In genomic region chr6:130178692-130179091, GRCh38 we compare ENCODE assay signal across 11 cellular contexts. TPM values are rescaled to one million over a fixed set of nuclear protein-coding genes. Genes with fewer than 3 reads are reported as not detected.
DNase-seq lines count a peak whose midpoint lies in the region; FAIRE-seq and TF ChIP-seq lines count a peak whose summit lies in the region.
"Had no signal": no experiment of that assay in that cellular context is flagged by ENCODE, and none has a peak within 500 bp of the region (broad histone marks: within the 10 kb centered on the region; RNA-seq: fewer than 3 reads in every experiment).

No MANE protein-coding gene starts in this region.

- POLR2A ChIA-PET in endothelial cell of umbilical vein (lab: Charles Lee) = no interaction called here

- H3K4me2 ChIP-seq in endothelial cell of umbilical vein (ENCODE audit: insufficient read depth, low read length) = no peak overlapping the region

- dilution Hi-C loops in endothelial cell of umbilical vein (cut with MboI; ENCODE audit: extremely low pct_ligation_motif_present, low sequenced_read_pairs) = no loop called here

- H3K9me1 ChIP-seq in endothelial cell of umbilical vein (replicated peaks; ENCODE audit: control insufficient read depth, extremely low read depth, insufficient read depth, low read length) = no peaks in the 10 kb centered on the region

- H4K20me1 ChIP-seq in endothelial cell of umbilical vein (replicated peaks; ENCODE audit: control insufficient read depth, extremely low read depth, insufficient read depth, low read length) = no peaks in the 10 kb centered on the region

- no peak overlapping the region for H3K9ac ChIP-seq in endothelial cell of umbilical vein (replicated peaks; ENCODE audit: extremely low read depth, insufficient read depth, low read length)

- no peak overlapping the region for H3K27ac ChIP-seq in endothelial cell of umbilical vein (ENCODE audit: insufficient read depth, low read depth, low read length)
- peak overlapping the region; percentile 87 for H3K27ac ChIP-seq in mesodermal cell (ENCODE audit: low read depth, low read length, severe bottlenecking)
- no peak overlapping the region for H3K27ac ChIP-seq in ovary

- intact Hi-C loops in endothelial cell of umbilical vein (cut with micrococcal nuclease) = no loop called here
- intact Hi-C loops in ovary (cut with DNase I) = no loop called here

- TF ChIP-seq EP300 in ovary (IDR thresholded peaks at IDR 0.05) = no peak

- DNase-seq in Caki2 (ENCODE audit: low read depth) = peak; percentile 47
- peak; percentile 75 for DNase-seq in MG63
- DNase-seq in endothelial cell of umbilical vein (ENCODE audit: low read depth, low spot score) = no peak
- no peak for DNase-seq in NCI-H2029 (lab: John Stamatoyannopoulos, UW)
- DNase-seq in stimulated activated CD4-positive, alpha-beta T cell treated with anti-CD3 and anti-CD28 coated beads, Interleukin-12 subunit alpha, Interleukin-12 subunit beta, amount 100 ng/mL, for 4 hours = no peak
- DNase-seq in ovary = no peak
- no peak for DNase-seq in ureter (ENCODE audit: low spot score)
- DNase-seq: DMS79; effector memory CD4-positive, alpha-beta T cell; NCI-H1436 had no signal

- H3K4me1 ChIP-seq in endothelial cell of umbilical vein (ENCODE audit: control insufficient read depth, extremely low read depth, insufficient read depth, low read length) (no peaks in the 10 kb centered on the region), mesodermal cell (ENCODE audit: control insufficient read depth, insufficient read depth, low read length, poor library complexity, severe bottlenecking) (no peaks in the 10 kb centered on the region), ovary (ENCODE audit: insufficient read depth) (no peaks in the 10 kb centered on the region)

- H3K79me2 ChIP-seq in endothelial cell of umbilical vein (ENCODE audit: control insufficient read depth, insufficient read depth, low read length) = no peaks in the 10 kb centered on the region

- BruUV-seq in endothelial cell of umbilical vein (replicated peaks; lab: Mats Ljungman, UMichigan) = no TSS peak

- H3K36me3 ChIP-seq in MG63 (no peaks in the 10 kb centered on the region), endothelial cell of umbilical vein (ENCODE audit: control insufficient read depth in 2 of 2, extremely low read depth in 1 of 2, insufficient read depth in 2 of 2, low read length in 2 of 2) (no peaks in the 10 kb centered on the region), mesodermal cell (ENCODE audit: control insufficient read depth, insufficient read depth, low read length) (no peaks in the 10 kb centered on the region), ovary (no peaks in the 10 kb centered on the region)

- H3K9me3 ChIP-seq in MG63 = no peaks in the 10 kb centered on the region
- no peaks in the 10 kb centered on the region for H3K9me3 ChIP-seq in endothelial cell of umbilical vein (replicated peaks; ENCODE audit: control insufficient read depth, insufficient read depth, low read length)
- no peaks in the 10 kb centered on the region for H3K9me3 ChIP-seq in mesodermal cell (ENCODE audit: control insufficient read depth, low read length)
- no peaks in the 10 kb centered on the region for H3K9me3 ChIP-seq in ovary

- no peak for TF ChIP-seq CTCF in endothelial cell of umbilical vein (IDR thresholded peaks at IDR 0.05; ENCODE audit: extremely low read depth in 1 of 2, insufficient read depth in 1 of 2, low read depth in 1 of 2, low read length in 2 of 2)
- TF ChIP-seq CTCF in ovary (IDR thresholded peaks at IDR 0.05) = no peak

- WGBS in mesodermal cell (ENCODE audit: insufficient coverage in 2 of 2), 2 experiments = no CpG with 5 or more reads among the region's 1 CpG
- 91 to 100% (median 95%) methylated on average over 1 of the region's 1 CpG for WGBS in ovary, 3 donors

- no peak overlapping the region for H2AFZ ChIP-seq in endothelial cell of umbilical vein (ENCODE audit: low read depth, low read length)

- H3K4me3 ChIP-seq in MG63 (no peak overlapping the region), endothelial cell of umbilical vein (replicated peaks in 1 of 3; ENCODE audit: insufficient read depth in 1 of 3, low read depth in 1 of 3, low read length in 3 of 3) (no peak overlapping the region), mesodermal cell (ENCODE audit: extremely low read depth, insufficient read depth, low read length, poor library complexity, severe bottlenecking) (no peak overlapping the region), ovary (no peak overlapping the region)

- CTCF ChIA-PET in endothelial cell of umbilical vein (lab: Charles Lee) = interaction anchor here (1.2 to 1.4 kb wide), 3 partner anchors 9 to 12 kb away, joined by 3 to 4 read pairs (median 3); no protein-coding TSS in a partner anchor

- TF ChIP-seq POLR2A in endothelial cell of umbilical vein (IDR thresholded peaks at IDR 0.05; ENCODE audit: low read depth, low read length) (no peak), ovary (IDR thresholded peaks at IDR 0.05) (no peak)

- no peaks in the 10 kb centered on the region for H3K27me3 ChIP-seq in MG63
- peaks cover 0 to 2% of the 10 kb centered on the region in 2 experiments for H3K27me3 ChIP-seq in endothelial cell of umbilical vein (ENCODE audit: control insufficient read depth in 2 of 2, insufficient read depth in 2 of 2, low read length in 2 of 2)
- H3K27me3 ChIP-seq in ovary = no peaks in the 10 kb centered on the region

- FAIRE-seq in endothelial cell of umbilical vein (lab: Jason Lieb, UNC) = no peak

- in situ Hi-C loops in Caki2 (cut with HindIII; ENCODE audit: low pct_unique_long_range_greater_than_20kb, low sequenced_read_pairs) = no loop called here

TF ChIP-seq in endothelial cell of umbilical vein, 7 proteins besides CTCF, POLR2A, EP300 and RAD21:
- TF ChIP-seq POLR2AphosphoS5 (IDR thresholded peaks at IDR 0.05; ENCODE audit: insufficient read depth, low read depth, low read length) (no peak), GATA2 (IDR thresholded peaks at IDR 0.05; ENCODE audit: insufficient read depth, insufficient read length, low read depth, low read length) (no peak), FOS (IDR thresholded peaks at IDR 0.05; ENCODE audit: borderline replicate concordance, insufficient read depth, low read length) (peak; percentile 65), MAX (IDR thresholded peaks at IDR 0.05; ENCODE audit: insufficient read depth, insufficient read length) (no peak)

RNA-seq across cellular contexts. Expression of gene SAMD3, which starts 44.1 kb away (rescaled TPM):
- not detected in 2 replicates for total RNA-seq in Caki2 (2014; rRNA removed; shearing (Covaris generic); ENCODE audit: low replicate concordance)
- not detected in 2 replicates for total RNA-seq in MG63 (2014; rRNA removed; shearing (Covaris generic); ENCODE audit: low replicate concordance)
- not detected in 2 replicates for total RNA-seq in endothelial cell of umbilical vein
- polyA plus RNA-seq in endothelial cell of umbilical vein = not detected in 2 replicates
- not detected in 2 replicates for polyA plus RNA-seq in endothelial cell of umbilical vein (2011; cell fraction: cytosol; rRNA removed)
- polyA plus RNA-seq in endothelial cell of umbilical vein (2011; cell fraction: nucleus; rRNA removed) = not detected in 2 replicates
- polyA plus RNA-seq in endothelial cell of umbilical vein (2012) = 0.17 TPM in 1 of 2 replicates, not detected in the other
- not detected in 2 replicates for polyA minus RNA-seq in endothelial cell of umbilical vein
- not detected for polyA minus RNA-seq in endothelial cell of umbilical vein (2011; cell fraction: cytosol; rRNA and poly(A)+ RNA removed)
- polyA minus RNA-seq in endothelial cell of umbilical vein (2011; cell fraction: nucleus; rRNA and poly(A)+ RNA removed) = not detected in 2 replicates
- 1.2 TPM for polyA plus RNA-seq in mesodermal cell (2013, experiment 1 of 2)
- polyA plus RNA-seq in mesodermal cell (2013, experiment 2 of 2) = 2.4 TPM
- 1 to 10 TPM in 6 of 7 donors, under 1 TPM in 1; 0.81 to 7.4 (median 2.9) TPM for total RNA-seq in ovary
- polyA plus RNA-seq in ovary = 1 to 10 TPM; 2.0 to 2.7 TPM
- total RNA-seq in ureter = 1.9 TPM

Comparison
In these comparisons a context has a peak if more than half of its experiments do, and no peak if none do; other contexts are left out.
1. DNase-seq: peak in Caki2 (single experiment) and MG63 (single experiment); none in endothelial cell of umbilical vein (single experiment), NCI-H2029 (single experiment), stimulated activated CD4-positive, alpha-beta T cell treated with anti-CD3 and anti-CD28 coated beads, Interleukin-12 subunit alpha, Interleukin-12 subunit beta, amount 100 ng/mL, for 4 hours (single experiment), ovary (0 of 5) and ureter (single experiment).